ENCODE assay signal across 27 cellular contexts in genomic region chr17:1077536-1078061, GRCh38.
DNase-seq lines count a peak whose midpoint lies in the region; FAIRE-seq and TF ChIP-seq lines count a peak whose summit lies in the region.
"Had no signal": no experiment of that assay in that cellular context is flagged by ENCODE, and none has a peak within 500 bp of the region (broad histone marks: within the 10 kb centered on the region; RNA-seq: fewer than 3 reads in every experiment).

No MANE protein-coding gene starts in this region.

- no peak overlapping the region for H3K14ac ChIP-seq in H1 (ENCODE audit: insufficient read length)

- H2AFZ ChIP-seq in H1 (ENCODE audit: low read length) (no peak overlapping the region), osteoblast (ENCODE audit: low read length) (no peak overlapping the region)

- H3K9ac ChIP-seq in H1 (replicated peaks in 1 of 4; ENCODE audit: extremely low read depth in 1 of 4, low read depth in 3 of 4, low read length in 3 of 4), result no peak overlapping the region

- 0 out of 2 replicates have a peak overlapping the region, but pooled peaks have one; percentile 28 for H2BK12ac ChIP-seq in H1 (ENCODE audit: low read depth, low read length)

- no peaks in the 10 kb centered on the region; the same call in 1 of the 2 replicates for H3K23me2 ChIP-seq in H1 (ENCODE audit: low read depth, low read length)

- WGBS in H1 (ENCODE audit: extremely low coverage in 1 of 2, insufficient coverage in 1 of 2, insufficient read length in 1 of 2, insufficient replicate concordance in 2 of 2, low coverage in 1 of 2, low lambda C conversion rate in 2 of 2, missing lambda C conversion rate in 1 of 2), 2 experiments, result 88% methylated on average over 16 of the region's 16 CpGs; no CpG with 5 or more reads in 1 of the 2 experiments

- no peak overlapping the region for H4K5ac ChIP-seq in H1 (ENCODE audit: insufficient read length, low read depth, low read length)

- intact Hi-C loops in uterus (cut with DNase I; ENCODE audit: low total_unique reads), result no loop called here

- H3K4ac ChIP-seq in H1 (replicated peaks; ENCODE audit: insufficient read length, low read depth, low read length), result no peak overlapping the region

- H3K4me1 ChIP-seq in HEK293 (ENCODE audit: control insufficient read depth, insufficient read depth, low read length) (peaks cover 15% of the 10 kb centered on the region), H1 (replicated peaks in 1 of 4; ENCODE audit: control insufficient read depth in 3 of 4, insufficient read depth in 4 of 4, low read length in 3 of 4) (peaks cover 0 to 32% (median 17%) of the 10 kb centered on the region in 4 experiments; a peak in 6 of 7 replicates), osteoblast (ENCODE audit: insufficient read depth, low read length) (peaks cover 10% of the 10 kb centered on the region), uterus (no peaks in the 10 kb centered on the region)
- H3K4me1 ChIP-seq: HAP-1 had no signal

- no peak overlapping the region for H3K27ac ChIP-seq in HEK293 (ENCODE audit: extremely low read depth, low read depth, low read length)
- H3K27ac ChIP-seq in H1 (ENCODE audit: low read depth, low read length), result no peak overlapping the region
- H3K27ac ChIP-seq in osteoblast (ENCODE audit: low read depth, low read length), result no peak overlapping the region
- H3K27ac ChIP-seq in substantia nigra (ENCODE audit: low read depth, low read length, poor library complexity, severe bottlenecking), result no peak overlapping the region
- H3K27ac ChIP-seq in uterus, result no peak overlapping the region
- H3K27ac ChIP-seq: brain microvascular endothelial cell, SJSA1, vagina had no signal

- peaks cover 2% of the 10 kb centered on the region; the same call in 1 of the 2 replicates for H3K79me1 ChIP-seq in H1 (ENCODE audit: low read depth, low read length)

- TF ChIP-seq CTCF in HEK293 (tag by site-specific recombination; IDR thresholded peaks at IDR 0.05) (no peak), H1 (IDR thresholded peaks at IDR 0.05; ENCODE audit: control extremely low read depth in 1 of 3, insufficient read depth in 1 of 3, low read depth in 1 of 3, low read length in 3 of 3) (no peak), osteoblast (IDR thresholded peaks at IDR 0.05; ENCODE audit: extremely low read depth, low read depth, low read length) (no peak), osteocyte (IDR thresholded peaks at IDR 0.05) (no peak), uterus (IDR thresholded peaks at IDR 0.05) (no peak)

- H3K9me3 ChIP-seq in HEK293 (ENCODE audit: control insufficient read depth, insufficient read depth, low read depth, low read length) (no peaks in the 10 kb centered on the region), H1 (ENCODE audit: insufficient read depth in 2 of 2, low read depth in 1 of 2, low read length in 1 of 2) (no peaks in the 10 kb centered on the region), osteoblast (ENCODE audit: low read depth, low read length) (no peaks in the 10 kb centered on the region), uterus (no peaks in the 10 kb centered on the region)
- H3K9me3 ChIP-seq: HAP-1, MG63, SJSA1, vagina had no signal

- H4K20me1 ChIP-seq in H1 (replicated peaks in 1 of 2; ENCODE audit: control insufficient read depth in 1 of 2, insufficient read depth in 2 of 2, low read length in 2 of 2), result peaks cover 0 to 2% of the 10 kb centered on the region in 2 experiments
- peaks cover 15% of the 10 kb centered on the region for H4K20me1 ChIP-seq in osteoblast (ENCODE audit: insufficient read depth, low read length)

- H4K8ac ChIP-seq in H1 (ENCODE audit: extremely low read depth, insufficient read depth, low read length), result no peak overlapping the region

- DNase-seq in NCI-H187 (lab: John Stamatoyannopoulos, UW) (peak; percentile 18 to 27), NCI-H187 treated with DMSO at 0.1 percent for 48 hours (lab: John Stamatoyannopoulos, UW) (no peak), H1 (ENCODE audit: low read depth in 1 of 2, low spot score in 2 of 2) (no peak), osteoblast (ENCODE audit: insufficient read length, low spot score, missing footprints) (peak; percentile 82), substantia nigra (lab: John Stamatoyannopoulos, UW) (no peak), osteocyte (ENCODE audit: extremely low spot score, unreplicated experiment) (no peak), uterus (no peak)
- DNase-seq: activated CD4-positive, alpha-beta T cell treated with anti-CD3 and anti-CD28 coated beads, Interleukin-2, amount 50 U/mL, for 48 hours; activated CD8-positive, alpha-beta memory T cell treated with anti-CD3 and anti-CD28 coated beads, Interleukin-2, amount 50 U/mL, for 4 hours; activated naive CD4-positive, alpha-beta T cell treated with anti-CD3 and anti-CD28 coated beads for 36 hours; brain microvascular endothelial cell; GF-D8; KBM-7; MG63; NCI-H1436; NCI-H524 treated with DMSO at 0.1 percent for 48 hours; stimulated activated CD4-positive, alpha-beta T cell treated with anti-CD3 and anti-CD28 coated beads, Interleukin-4, amount 100 ng/mL, for 4 hours; stimulated activated naive B cell treated with anti-CD40 and anti-IgM and Interleukin-4, amounts not matched to agents 10 μg/mL and 1 μg/mL and 100 μg/mL, for 72 hours; T-helper 1 cell had no signal

- CTCF ChIA-PET in HEK293 (lab: Yijun Ruan, JAX), result interaction anchor here (0.6 to 2.2 kb wide), 4 partner anchors 21 to 941 kb away, joined by 3 to 9 read pairs (median 6); no protein-coding TSS in a partner anchor
- CTCF ChIA-PET in H1 (lab: Charles Lee; ENCODE audit: partially characterized antibody), result interaction anchor here (0.6 to 1.3 kb wide), 5 partner anchors 9 to 220 kb away, joined by 3 to 5 read pairs (median 3); no protein-coding TSS in a partner anchor

- no peak overlapping the region for H3K4me3 ChIP-seq in HEK293 (ENCODE audit: low read depth, low read length)
- no peak overlapping the region for H3K4me3 ChIP-seq in H1 (ENCODE audit: extremely low read depth in 1 of 4, insufficient read depth in 2 of 4, low read depth in 3 of 4, low read length in 4 of 4)
- H3K4me3 ChIP-seq in osteoblast (ENCODE audit: insufficient read depth, low read length), result no peak overlapping the region
- no peak overlapping the region for H3K4me3 ChIP-seq in uterus
- H3K4me3 ChIP-seq: HAP-1, MG63, SJSA1, vagina had no signal

- H3K27me3 Mint-ChIP-seq in osteocyte (ENCODE audit: unreplicated experiment), result no peaks in the 10 kb centered on the region
- H3K27me3 Mint-ChIP-seq: stimulated activated naive B cell treated with anti-CD40 and anti-IgM and Interleukin-4, amounts not matched to agents 10 μg/mL and 1 μg/mL and 100 μg/mL, for 72 hours had no signal

- no peak for TF ChIP-seq EP300 in H1 (IDR thresholded peaks at IDR 0.05; ENCODE audit: borderline replicate concordance in 1 of 2, low read depth in 2 of 2, low read length in 2 of 2)

- TF ChIP-seq POLR2A in H1 (IDR thresholded peaks at IDR 0.05; ENCODE audit: control extremely low read depth in 1 of 2, low read depth in 2 of 2, low read length in 2 of 2), result no peak
- no peak for TF ChIP-seq POLR2A in uterus (IDR thresholded peaks at IDR 0.05)

- peak overlapping the region; percentile 19; the same call in 1 of the 2 replicates for H3K18ac ChIP-seq in H1 (ENCODE audit: extremely low read depth, low read length)

- H3K9me3 Mint-ChIP-seq in osteocyte (ENCODE audit: unreplicated experiment), result no peaks in the 10 kb centered on the region
- H3K9me3 Mint-ChIP-seq: activated naive CD4-positive, alpha-beta T cell treated with anti-CD3 and anti-CD28 coated beads for 36 hours; activated T-helper 1 cell treated with anti-CD3 and anti-CD28 coated beads, Interleukin-12 subunit alpha, Interleukin-12 subunit beta, Interleukin-2, Interleukin-4 antibody, amounts not matched to agents 30 ng/mL and 10 ng/mL and 1 ng/mL, durations not matched to agents 14 hours and 24 hours and 36 hours; nephron; stimulated activated naive B cell treated with anti-CD40 and anti-IgM and Interleukin-4, amounts not matched to agents 10 μg/mL and 1 μg/mL and 100 μg/mL, for 72 hours had no signal

- 0 out of 2 replicates have a peak overlapping the region, but pooled peaks have one; percentile 3 for H2BK20ac ChIP-seq in H1 (ENCODE audit: low read length)

- H2AK5ac ChIP-seq in H1 (ENCODE audit: low read depth, low read length), result no peak overlapping the region

- no peak overlapping the region for H4K91ac ChIP-seq in H1 (replicated peaks; ENCODE audit: insufficient read length, low read length)

- H3K27me3 ChIP-seq in H1 (replicated peaks in 1 of 4; ENCODE audit: control insufficient read depth in 3 of 4, extremely low read depth in 1 of 4, insufficient read depth in 3 of 4, low read length in 3 of 4) (peaks cover 0 to 2% (median 1%) of the 10 kb centered on the region in 4 experiments; a peak in 2 of 7 replicates), osteoblast (ENCODE audit: insufficient read depth, low read length) (no peaks in the 10 kb centered on the region), uterus (no peaks in the 10 kb centered on the region)
- H3K27me3 ChIP-seq: brain microvascular endothelial cell, MG63, SJSA1, vagina had no signal

- H3K79me2 ChIP-seq in H1 (ENCODE audit: control insufficient read depth in 1 of 2, insufficient read depth in 2 of 2, low read length in 2 of 2), result no peaks in the 10 kb centered on the region
- H3K79me2 ChIP-seq in osteoblast (ENCODE audit: insufficient read depth, low read length), result no peaks in the 10 kb centered on the region

- peaks cover 12% of the 10 kb centered on the region for H3K4me1 Mint-ChIP-seq in osteocyte (ENCODE audit: unreplicated experiment)
- H3K4me1 Mint-ChIP-seq: stimulated activated naive B cell treated with anti-CD40 and anti-IgM and Interleukin-4, amounts not matched to agents 10 μg/mL and 1 μg/mL and 100 μg/mL, for 72 hours had no signal

- H3K36me3 ChIP-seq in HEK293 (ENCODE audit: control insufficient read depth in 2 of 2, insufficient read depth in 1 of 2, low read length in 2 of 2), result peaks cover 3 to 38% of the 10 kb centered on the region in 2 experiments; a peak in 2 of 3 replicates
- no peaks in the 10 kb centered on the region for H3K36me3 ChIP-seq in H1 (ENCODE audit: control insufficient read depth in 2 of 4, insufficient read depth in 4 of 4, low read length in 3 of 4)
- H3K36me3 ChIP-seq in osteoblast (ENCODE audit: insufficient read depth, low read length), result peaks cover 36% of the 10 kb centered on the region
- no peaks in the 10 kb centered on the region for H3K36me3 ChIP-seq in uterus
- H3K36me3 ChIP-seq: HAP-1, MG63 had no signal

- 0 out of 2 replicates have a peak overlapping the region, but pooled peaks have one; percentile 61 for H2BK15ac ChIP-seq in H1 (ENCODE audit: low read length)

- H3K4me2 ChIP-seq in H1 (ENCODE audit: insufficient read depth in 1 of 2, low read depth in 2 of 2, low read length in 2 of 2), result no peak overlapping the region; a peak in 1 of 4 replicates
- no peak overlapping the region for H3K4me2 ChIP-seq in osteoblast (ENCODE audit: insufficient read depth, low read length)

- no peak overlapping the region for H2BK5ac ChIP-seq in H1 (ENCODE audit: low read depth, low read length)

- no peak for FAIRE-seq in H1 (lab: Jason Lieb, UNC)
- FAIRE-seq: A204.1, TTC549 had no signal

- no peak overlapping the region for H3K4me3 Mint-ChIP-seq in osteocyte (ENCODE audit: unreplicated experiment)
- H3K4me3 Mint-ChIP-seq: activated naive CD4-positive, alpha-beta T cell treated with anti-CD3 and anti-CD28 coated beads for 36 hours; activated T-helper 1 cell treated with anti-CD3 and anti-CD28 coated beads, Interleukin-12 subunit alpha, Interleukin-12 subunit beta, Interleukin-2, Interleukin-4 antibody, amounts not matched to agents 30 ng/mL and 10 ng/mL and 1 ng/mL, durations not matched to agents 14 hours and 24 hours and 36 hours; stimulated activated naive B cell treated with anti-CD40 and anti-IgM and Interleukin-4, amounts not matched to agents 10 μg/mL and 1 μg/mL and 100 μg/mL, for 72 hours had no signal

- H3K23ac ChIP-seq in H1 (ENCODE audit: insufficient read length), result no peak overlapping the region

- no peak overlapping the region for H2BK120ac ChIP-seq in H1 (replicated peaks; ENCODE audit: low read depth, low read length)

- POLR2A ChIA-PET in HEK293 (lab: Yijun Ruan, JAX), result no interaction called here
- POLR2A ChIA-PET in H1 (lab: Charles Lee; ENCODE audit: partially characterized antibody), result interaction anchor here (1.2 to 1.3 kb wide), 2 partner anchors 9 kb away, joined by 3 to 4 read pairs; no protein-coding TSS in a partner anchor

- no peak overlapping the region for H3K27ac Mint-ChIP-seq in osteocyte (ENCODE audit: unreplicated experiment)
- H3K27ac Mint-ChIP-seq: activated naive CD4-positive, alpha-beta T cell treated with anti-CD3 and anti-CD28 coated beads for 36 hours; activated T-helper 1 cell treated with anti-CD3 and anti-CD28 coated beads, Interleukin-12 subunit alpha, Interleukin-12 subunit beta, Interleukin-2, Interleukin-4 antibody, amounts not matched to agents 30 ng/mL and 10 ng/mL and 1 ng/mL, durations not matched to agents 14 hours and 24 hours and 36 hours had no signal

- no peak for TF ChIP-seq RAD21 in H1 (IDR thresholded peaks at IDR 0.05 in 1 of 2, conservative IDR thresholded peaks at IDR 0.05 in 1 of 2; ENCODE audit: low read depth in 2 of 2, low read length in 2 of 2)

- H3K56ac ChIP-seq in H1 (replicated peaks; ENCODE audit: insufficient read length, low read depth, low read length), result no peak overlapping the region

- peaks cover 16% of the 10 kb centered on the region for H3K36me3 Mint-ChIP-seq in osteocyte (ENCODE audit: unreplicated experiment)

Comparison
In these comparisons a context has a peak if more than half of its experiments do, and no peak if none do; other contexts are left out.
1. DNase-seq: peak in NCI-H187 (2 of 2) and osteoblast (single experiment); none in NCI-H187 treated with DMSO at 0.1 percent for 48 hours (single experiment), H1 (0 of 2), substantia nigra (0 of 49), osteocyte (single experiment) and uterus (0 of 2).